15 cellular contexts compared by ENCODE assay signal in genomic region chr1:147078606-147079399, GRCh38.
DNase-seq lines count a peak whose midpoint lies in the region; ATAC-seq, FAIRE-seq and TF ChIP-seq lines count a peak whose summit lies in the region.
"Had no signal": no experiment of that assay in that cellular context is flagged by ENCODE, and none has a peak within 500 bp of the region (broad histone marks: within the 10 kb centered on the region; RNA-seq: fewer than 3 reads in every experiment).

No MANE protein-coding gene starts in this region.

- no peaks in the 10 kb centered on the region for H3K9me3 Mint-ChIP-seq in stimulated activated naive CD8-positive, alpha-beta T cell treated with anti-CD3 and anti-CD28 coated beads, Interleukin-15, Interleukin-2, amounts not matched to agents 100 ng/mL and 50 ng/mL, for 24 hours
- H3K9me3 Mint-ChIP-seq in activated naive CD8-positive, alpha-beta T cell treated with anti-CD3 and anti-CD28 coated beads for 36 hours, result peaks cover 2% of the 10 kb centered on the region

- TF ChIP-seq CTCF in kidney (IDR thresholded peaks at IDR 0.05; ENCODE audit: borderline replicate concordance, extremely low read depth, insufficient read depth) (no peak), sigmoid colon (IDR thresholded peaks at IDR 0.05) (no peak), coronary artery (IDR thresholded peaks at IDR 0.05) (no peak), tibial artery (IDR thresholded peaks at IDR 0.05) (no peak)

- H3K27ac ChIP-seq in kidney (ENCODE audit: low read depth in 2 of 2, low read length in 2 of 2), result no peak overlapping the region
- H3K27ac ChIP-seq in sigmoid colon, result no peak overlapping the region
- H3K27ac ChIP-seq in coronary artery, result no peak overlapping the region
- H3K27ac ChIP-seq in tibial artery, result no peak overlapping the region
- H3K27ac ChIP-seq: BLaER1 treated with 17β-estradiol and CSF1 and Interleukin-3, amounts not matched to agents 10 nM and 100 nM had no signal

- DNase-seq in stimulated activated naive CD8-positive, alpha-beta T cell treated with anti-CD3 and anti-CD28 coated beads, Interleukin-15, Interleukin-2, amounts not matched to agents 100 U/mL and 50 U/mL, for 24 hours, result no peak
- no peak for DNase-seq in activated naive CD8-positive, alpha-beta T cell treated with anti-CD3 and anti-CD28 coated beads for 36 hours
- peak; percentile 57 for DNase-seq in kidney
- no peak for DNase-seq in sigmoid colon
- DNase-seq in coronary artery (ENCODE audit: low spot score), result no peak
- DNase-seq in tibial artery, result no peak
- DNase-seq: amygdala, KBM-7, NCI-H1436, NCI-H524 treated with DMSO at 0.1 percent for 48 hours had no signal

- H3K9me3 ChIP-seq in kidney (ENCODE audit: control insufficient read depth in 1 of 2, low read length in 2 of 2) (no peaks in the 10 kb centered on the region), sigmoid colon (no peaks in the 10 kb centered on the region), tibial artery (no peaks in the 10 kb centered on the region)

- H3K27me3 ChIP-seq in sigmoid colon (peaks cover 44 to 100% (median 94%) of the 10 kb centered on the region in 3 donors), tibial artery (peaks cover 4 to 78% of the 10 kb centered on the region in 2 donors)

- H3K4me3 ChIP-seq in kidney (ENCODE audit: low read length in 2 of 2) (no peak overlapping the region), sigmoid colon (no peak overlapping the region), coronary artery (no peak overlapping the region), tibial artery (no peak overlapping the region)

- H3K36me3 Mint-ChIP-seq in stimulated activated naive CD8-positive, alpha-beta T cell treated with anti-CD3 and anti-CD28 coated beads, Interleukin-15, Interleukin-2, amounts not matched to agents 100 ng/mL and 50 ng/mL, for 24 hours (ENCODE audit: low read depth), result no peaks in the 10 kb centered on the region
- peaks cover 1% of the 10 kb centered on the region for H3K36me3 Mint-ChIP-seq in activated naive CD8-positive, alpha-beta T cell treated with anti-CD3 and anti-CD28 coated beads for 36 hours

- intact Hi-C loops in kidney (cut with DNase I), result no loop called here
- intact Hi-C loops in sigmoid colon (cut with DNase I), result no loop called here
- intact Hi-C loops in tibial artery (cut with DNase I; ENCODE audit: low total_unique reads), result no loop called here

- TF ChIP-seq POLR2A in sigmoid colon (IDR thresholded peaks at IDR 0.05), result no peak

- H3K27me3 Mint-ChIP-seq in stimulated activated naive CD8-positive, alpha-beta T cell treated with anti-CD3 and anti-CD28 coated beads, Interleukin-15, Interleukin-2, amounts not matched to agents 100 ng/mL and 50 ng/mL, for 24 hours, result peaks cover 99% of the 10 kb centered on the region
- H3K27me3 Mint-ChIP-seq in activated naive CD8-positive, alpha-beta T cell treated with anti-CD3 and anti-CD28 coated beads for 36 hours, result peaks cover 98% of the 10 kb centered on the region

- peak overlapping the region; percentile 73 for H3K4me3 Mint-ChIP-seq in stimulated activated naive CD8-positive, alpha-beta T cell treated with anti-CD3 and anti-CD28 coated beads, Interleukin-15, Interleukin-2, amounts not matched to agents 100 ng/mL and 50 ng/mL, for 24 hours
- H3K4me3 Mint-ChIP-seq in activated naive CD8-positive, alpha-beta T cell treated with anti-CD3 and anti-CD28 coated beads for 36 hours, result peak overlapping the region; percentile 45

- FAIRE-seq in kidney (lab: Jason Lieb, UNC), result no peak
- FAIRE-seq: GM12891 had no signal

- H3K4me1 ChIP-seq in kidney (ENCODE audit: control insufficient read depth in 1 of 2, insufficient read depth in 1 of 2, low read depth in 1 of 2, low read length in 2 of 2) (peaks cover 0 to 3% of the 10 kb centered on the region in 2 donors), sigmoid colon (peaks cover 0 to 38% (median 25%) of the 10 kb centered on the region in 4 donors), tibial artery (peaks cover 0 to 35% (median 28%) of the 10 kb centered on the region in 4 donors)

- H3K36me3 ChIP-seq in kidney (ENCODE audit: control insufficient read depth in 1 of 2, insufficient read depth in 2 of 2, low read length in 2 of 2) (no peaks in the 10 kb centered on the region), sigmoid colon (no peaks in the 10 kb centered on the region), tibial artery (no peaks in the 10 kb centered on the region)

- no peak for ATAC-seq in stimulated activated naive CD8-positive, alpha-beta T cell treated with anti-CD3 and anti-CD28 coated beads, Interleukin-15, Interleukin-2, amounts not matched to agents 100 U/mL and 50 U/mL, for 24 hours
- no peak for ATAC-seq in GM19324 (IDR thresholded peaks at IDR 0.05; ENCODE audit: low FRiP score, unreplicated experiment)
- ATAC-seq: Panc1 had no signal

- 26 to 30% methylated on average over 52 of the region's 52 CpGs for WGBS in sigmoid colon, 2 donors

- TF ChIP-seq EP300 in sigmoid colon (IDR thresholded peaks at IDR 0.05), result no peak

- H3K9ac ChIP-seq in kidney (ENCODE audit: low read length in 2 of 2), result no peak overlapping the region
- H3K9ac ChIP-seq: BLaER1 treated with 17β-estradiol and CSF1 and Interleukin-3, amounts not matched to agents 10 nM and 100 nM had no signal

- no peak overlapping the region for H3K27ac Mint-ChIP-seq in stimulated activated naive CD8-positive, alpha-beta T cell treated with anti-CD3 and anti-CD28 coated beads, Interleukin-15, Interleukin-2, amounts not matched to agents 100 ng/mL and 50 ng/mL, for 24 hours
- no peak overlapping the region for H3K27ac Mint-ChIP-seq in activated naive CD8-positive, alpha-beta T cell treated with anti-CD3 and anti-CD28 coated beads for 36 hours

- peaks cover 39% of the 10 kb centered on the region for H3K4me1 Mint-ChIP-seq in stimulated activated naive CD8-positive, alpha-beta T cell treated with anti-CD3 and anti-CD28 coated beads, Interleukin-15, Interleukin-2, amounts not matched to agents 100 ng/mL and 50 ng/mL, for 24 hours (ENCODE audit: low read depth)
- peaks cover 38% of the 10 kb centered on the region for H3K4me1 Mint-ChIP-seq in activated naive CD8-positive, alpha-beta T cell treated with anti-CD3 and anti-CD28 coated beads for 36 hours
